13 cellular contexts compared by ENCODE assay signal in the genomic region with DNA sequence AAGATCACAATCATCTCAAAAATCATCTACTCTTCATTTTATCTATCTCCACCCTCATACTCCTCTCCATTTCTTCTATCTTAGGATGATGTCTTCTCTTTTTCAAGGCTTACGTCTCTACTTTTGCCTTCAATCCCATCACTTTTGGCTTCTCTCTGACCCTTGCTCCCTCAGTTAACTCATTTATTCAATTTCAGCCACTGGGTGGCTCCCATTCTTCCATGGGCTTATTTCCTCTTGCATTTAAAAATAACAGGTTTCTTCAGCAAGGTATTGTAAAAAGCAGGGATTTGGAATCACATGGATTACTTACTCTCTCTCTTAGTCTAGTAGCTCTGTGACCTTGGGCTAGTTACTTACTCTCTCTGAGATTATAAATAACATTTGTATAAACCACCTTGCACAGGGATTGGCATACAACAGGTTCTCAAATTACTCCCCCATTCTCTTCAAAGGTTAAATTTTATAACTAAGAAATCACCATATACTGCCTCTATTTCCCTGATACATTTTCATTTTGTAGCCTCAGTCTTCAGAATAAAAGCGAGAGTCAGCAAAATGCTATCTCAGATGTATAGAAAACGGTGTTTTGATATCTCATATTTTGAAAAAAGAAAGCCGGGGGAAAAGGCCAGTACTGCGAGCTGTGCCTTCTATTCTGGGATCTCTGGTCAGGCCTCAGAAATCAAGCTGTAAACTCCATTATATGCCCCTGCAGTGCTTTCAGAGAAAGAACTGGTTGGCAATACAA. TPM values are rescaled to one million over a fixed set of nuclear protein-coding genes. Genes with fewer than 3 reads are reported as not detected.
DNase-seq lines count a peak whose midpoint lies in the region; ATAC-seq and TF ChIP-seq lines count a peak whose summit lies in the region.
"Had no signal": no experiment of that assay in that cellular context is flagged by ENCODE, and none has a peak within 500 bp of the region (broad histone marks: within the 10 kb centered on the region; RNA-seq: fewer than 3 reads in every experiment).

No MANE protein-coding gene starts in this region.

- H3K9ac ChIP-seq in fibroblast of lung (ENCODE audit: insufficient read depth, low read length), result no peak overlapping the region
- H3K9ac ChIP-seq: BLaER1 had no signal

- H3K4me3 ChIP-seq in Panc1 (ENCODE audit: low read depth in 2 of 2, low read length in 2 of 2), result no peak overlapping the region
- H3K4me3 ChIP-seq in fibroblast of lung (replicated peaks in 1 of 4; ENCODE audit: control extremely low read depth in 1 of 4, insufficient read depth in 1 of 4, low read depth in 3 of 4, low read length in 4 of 4), result no peak overlapping the region
- H3K4me3 ChIP-seq: BLaER1 had no signal

- BruUV-seq in Panc1 (replicated peaks; lab: Mats Ljungman, UMichigan) (no TSS peak), Calu3 (replicated peaks; lab: Mats Ljungman, UMichigan) (no TSS peak)

- CTCF ChIA-PET in Panc1 (lab: Charles Lee), result no interaction called here
- CTCF ChIA-PET in Calu3 (lab: Charles Lee), result interaction anchor here (1.5 kb wide), 1 partner anchor 11 kb away, joined by 3 read pairs; no protein-coding TSS in a partner anchor

- H3K4me1 Mint-ChIP-seq in type B pancreatic cell (ENCODE audit: unreplicated experiment) (peaks cover 34% of the 10 kb centered on the region), Calu3 (ENCODE audit: low read depth, unreplicated experiment) (peaks cover 23% of the 10 kb centered on the region)

- peak; percentile 5 for DNase-seq in SKM-1 treated with dmso at 0.1 percent for 144 hours (lab: John Stamatoyannopoulos, UW; ENCODE audit: unreplicated experiment)
- DNase-seq in SKM-1 (lab: John Stamatoyannopoulos, UW; ENCODE audit: unreplicated experiment), result no peak
- no peak for DNase-seq in Panc1 (ENCODE audit: low read depth, low spot score)
- DNase-seq in fibroblast of lung (ENCODE audit: low read depth in 2 of 2), result peak in 1 of 2 donors; percentile 30
- DNase-seq in type B pancreatic cell (ENCODE audit: extremely low spot score, unreplicated experiment), result no peak
- no peak for DNase-seq in islet precursor cell
- DNase-seq in Calu3, result no peak
- DNase-seq: activated CD4-positive, alpha-beta memory T cell treated with anti-CD3 and anti-CD28 coated beads for 36 hours; cerebellar nuclear complex; right cardiac atrium; stimulated activated CD8-positive, alpha-beta memory T cell treated with anti-CD3 and anti-CD28 coated beads, Interleukin-4, amount 100 ng/mL, for 48 hours had no signal

- no peaks in the 10 kb centered on the region for H4K20me1 ChIP-seq in fibroblast of lung (ENCODE audit: control insufficient read depth, extremely low read depth, insufficient read depth, low read length)
- H4K20me1 ChIP-seq: BLaER1 had no signal

- H3K27ac ChIP-seq in Panc1 (ENCODE audit: low read length) (no peak overlapping the region), fibroblast of lung (ENCODE audit: insufficient read depth, low read length) (no peak overlapping the region)
- H3K27ac ChIP-seq: BLaER1 had no signal

- in situ Hi-C loops in Panc1 (cut with HindIII; ENCODE audit: low pct_unique_long_range_greater_than_20kb, low sequenced_read_pairs), result no loop called here

- peak; percentile 41; the same call in 1 of the 2 replicates for TF ChIP-seq CTCF in Panc1 (IDR thresholded peaks at IDR 0.05)
- TF ChIP-seq CTCF in fibroblast of lung (conservative IDR thresholded peaks at IDR 0.05 in 1 of 2, IDR thresholded peaks at IDR 0.05 in 1 of 2; ENCODE audit: low read depth in 1 of 2, low read length in 2 of 2), result peak; percentile 14 to 43
- peak; percentile 59 for TF ChIP-seq CTCF in type B pancreatic cell (conservative IDR thresholded peaks at IDR 0.05)
- TF ChIP-seq CTCF in Calu3 (IDR thresholded peaks at IDR 0.05; ENCODE audit: unreplicated experiment), result no peak

- no peak overlapping the region for H3K4me2 ChIP-seq in fibroblast of lung (ENCODE audit: extremely low read depth, insufficient read depth, low read length)
- H3K4me2 ChIP-seq: BLaER1 had no signal

- no peak overlapping the region for H3K27ac Mint-ChIP-seq in type B pancreatic cell
- H3K27ac Mint-ChIP-seq in Calu3 (ENCODE audit: unreplicated experiment), result no peak overlapping the region
- H3K27ac Mint-ChIP-seq: activated CD4-positive, alpha-beta memory T cell treated with anti-CD3 and anti-CD28 coated beads for 36 hours had no signal

- POLR2A ChIA-PET in Panc1 (lab: Charles Lee), result no interaction called here

- H3K9me3 Mint-ChIP-seq in type B pancreatic cell, result no peaks in the 10 kb centered on the region
- H3K9me3 Mint-ChIP-seq in Calu3 (ENCODE audit: low read depth, unreplicated experiment), result no peaks in the 10 kb centered on the region
- H3K9me3 Mint-ChIP-seq: activated CD4-positive, alpha-beta memory T cell treated with anti-CD3 and anti-CD28 coated beads for 36 hours had no signal

- H3K9me3 ChIP-seq in Panc1 (ENCODE audit: control insufficient read depth, insufficient read depth, low read depth, low read length) (peaks cover 12% of the 10 kb centered on the region; the same call in 1 of the 2 replicates), fibroblast of lung (ENCODE audit: control insufficient read depth, insufficient read depth, low read depth, low read length) (no peaks in the 10 kb centered on the region)
- H3K9me3 ChIP-seq: BLaER1 had no signal

- H3K4me1 ChIP-seq in Panc1 (ENCODE audit: control insufficient read depth, insufficient read depth, low read length), result no peaks in the 10 kb centered on the region
- H3K4me1 ChIP-seq in fibroblast of lung (ENCODE audit: control insufficient read depth, extremely low read depth, insufficient read depth, low read length), result peaks cover 6% of the 10 kb centered on the region

- H3K4me3 Mint-ChIP-seq in type B pancreatic cell, result no peak overlapping the region
- H3K4me3 Mint-ChIP-seq in Calu3 (ENCODE audit: low read depth, unreplicated experiment), result no peak overlapping the region
- H3K4me3 Mint-ChIP-seq: activated CD4-positive, alpha-beta memory T cell treated with anti-CD3 and anti-CD28 coated beads for 36 hours had no signal

- H3K36me3 Mint-ChIP-seq in type B pancreatic cell (peaks cover 59% of the 10 kb centered on the region), Calu3 (ENCODE audit: insufficient read depth, unreplicated experiment) (peaks cover 8% of the 10 kb centered on the region)

- no peaks in the 10 kb centered on the region for H3K27me3 Mint-ChIP-seq in type B pancreatic cell
- H3K27me3 Mint-ChIP-seq in Calu3 (ENCODE audit: unreplicated experiment), result no peaks in the 10 kb centered on the region
- H3K27me3 Mint-ChIP-seq: activated CD4-positive, alpha-beta memory T cell treated with anti-CD3 and anti-CD28 coated beads for 36 hours had no signal

- H3K36me3 ChIP-seq in Panc1 (ENCODE audit: control insufficient read depth, insufficient read depth, low read length) (no peaks in the 10 kb centered on the region), fibroblast of lung (ENCODE audit: control insufficient read depth, insufficient read depth, low read length) (peaks cover 15% of the 10 kb centered on the region)

- ATAC-seq in Panc1 (no peak), GM21367 (IDR thresholded peaks at IDR 0.05; ENCODE audit: unreplicated experiment) (no peak)
- ATAC-seq: right cardiac atrium had no signal

- H3K79me2 ChIP-seq in fibroblast of lung (ENCODE audit: control insufficient read depth, insufficient read depth, low read length), result peaks cover 20% of the 10 kb centered on the region

- H3K27me3 ChIP-seq in Panc1 (ENCODE audit: control insufficient read depth, insufficient read depth, low read length) (no peaks in the 10 kb centered on the region), fibroblast of lung (ENCODE audit: control insufficient read depth, insufficient read depth, low read length) (no peaks in the 10 kb centered on the region)
- H3K27me3 ChIP-seq: BLaER1 had no signal

- H2AFZ ChIP-seq in fibroblast of lung (ENCODE audit: low read length), result no peak overlapping the region

- intact Hi-C loops in Panc1 (cut with micrococcal nuclease; ENCODE audit: unreplicated experiment) (loop anchor here (10.0 kb wide), 1 partner anchor 291 kb away; no protein-coding TSS in a partner anchor), Calu3 (cut with micrococcal nuclease; ENCODE audit: unreplicated experiment) (loop anchor here (1.0 kb wide), 1 partner anchor 290 kb away; no protein-coding TSS in a partner anchor)

RNA-seq across cellular contexts. Expression of a gene that starts 5.5 kb away (rescaled TPM):
- total RNA-seq in Panc1 (2021; ENCODE audit: unreplicated experiment) (3.2 TPM), fibroblast of lung (8.2 and 9.6 TPM in 2 replicates), type B pancreatic cell (ENCODE audit: low replicate concordance) (9.6 and 12.4 TPM in 2 replicates), Calu3 (2022) (4.7 and 5.2 TPM in 2 replicates)
- polyA plus RNA-seq in Panc1 (2012; ENCODE audit: insufficient read length), result 0.99 TPM
- 3.3 and 4.7 TPM in 2 replicates for polyA plus RNA-seq in fibroblast of lung
- 1.8 and 2.5 TPM in 2 replicates for polyA plus RNA-seq in fibroblast of lung (2012)
- 1.8 and 2.4 TPM in 2 replicates for polyA minus RNA-seq in fibroblast of lung (ENCODE audit: low replicate concordance)

RNA-seq across cellular contexts. Expression of a gene that starts 44.3 kb away (rescaled TPM):
- total RNA-seq in Panc1 (2021; ENCODE audit: unreplicated experiment), result 7.0 TPM
- polyA plus RNA-seq in Panc1 (2012; ENCODE audit: insufficient read length), result 3.7 TPM
- 5.1 and 6.9 TPM in 2 replicates for total RNA-seq in fibroblast of lung
- 3.2 and 3.9 TPM in 2 replicates for polyA plus RNA-seq in fibroblast of lung
- polyA plus RNA-seq in fibroblast of lung (2012), result 2.4 TPM in 2 replicates
- 1.3 and 1.7 TPM in 2 replicates for polyA minus RNA-seq in fibroblast of lung (ENCODE audit: low replicate concordance)
- 9.3 and 12.6 TPM in 2 replicates for total RNA-seq in type B pancreatic cell (ENCODE audit: low replicate concordance)
- total RNA-seq in Calu3 (2022), result 7.3 and 7.8 TPM in 2 replicates

RNA-seq across cellular contexts. Expression of a gene that starts 49.2 kb away (rescaled TPM):
- 1.6 TPM for total RNA-seq in Panc1 (2021; ENCODE audit: unreplicated experiment)
- polyA plus RNA-seq in Panc1 (2012; ENCODE audit: insufficient read length), result 0.69 TPM
- total RNA-seq in fibroblast of lung, result 4.9 and 5.1 TPM in 2 replicates
- polyA plus RNA-seq in fibroblast of lung, result 1.1 and 3.8 TPM in 2 replicates
- 0.36 and 1.4 TPM in 2 replicates for polyA plus RNA-seq in fibroblast of lung (2012)
- polyA minus RNA-seq in fibroblast of lung (ENCODE audit: low replicate concordance), result 0.71 and 1.1 TPM in 2 replicates
- total RNA-seq in type B pancreatic cell (ENCODE audit: low replicate concordance), result 10.3 and 11.2 TPM in 2 replicates
- total RNA-seq in Calu3 (2022), result 1.8 and 3.7 TPM in 2 replicates

RNA-seq across cellular contexts. Expression of a gene that starts 58.1 kb away (rescaled TPM):
- total RNA-seq in Panc1 (2021; ENCODE audit: unreplicated experiment) (10.4 TPM), fibroblast of lung (5.0 and 5.9 TPM in 2 replicates), type B pancreatic cell (ENCODE audit: low replicate concordance) (6.2 TPM in 2 replicates), Calu3 (2022) (4.9 and 5.8 TPM in 2 replicates)
- polyA plus RNA-seq in Panc1 (2012; ENCODE audit: insufficient read length), result 10.2 TPM
- polyA plus RNA-seq in fibroblast of lung, result 1.8 and 2.9 TPM in 2 replicates
- 1.1 and 1.4 TPM in 2 replicates for polyA plus RNA-seq in fibroblast of lung (2012)
- 0.82 TPM in 1 of 2 replicates, not detected in the other for polyA minus RNA-seq in fibroblast of lung (ENCODE audit: low replicate concordance)
